1 cellular context compared by ENCODE assay signal in the genomic region with DNA sequence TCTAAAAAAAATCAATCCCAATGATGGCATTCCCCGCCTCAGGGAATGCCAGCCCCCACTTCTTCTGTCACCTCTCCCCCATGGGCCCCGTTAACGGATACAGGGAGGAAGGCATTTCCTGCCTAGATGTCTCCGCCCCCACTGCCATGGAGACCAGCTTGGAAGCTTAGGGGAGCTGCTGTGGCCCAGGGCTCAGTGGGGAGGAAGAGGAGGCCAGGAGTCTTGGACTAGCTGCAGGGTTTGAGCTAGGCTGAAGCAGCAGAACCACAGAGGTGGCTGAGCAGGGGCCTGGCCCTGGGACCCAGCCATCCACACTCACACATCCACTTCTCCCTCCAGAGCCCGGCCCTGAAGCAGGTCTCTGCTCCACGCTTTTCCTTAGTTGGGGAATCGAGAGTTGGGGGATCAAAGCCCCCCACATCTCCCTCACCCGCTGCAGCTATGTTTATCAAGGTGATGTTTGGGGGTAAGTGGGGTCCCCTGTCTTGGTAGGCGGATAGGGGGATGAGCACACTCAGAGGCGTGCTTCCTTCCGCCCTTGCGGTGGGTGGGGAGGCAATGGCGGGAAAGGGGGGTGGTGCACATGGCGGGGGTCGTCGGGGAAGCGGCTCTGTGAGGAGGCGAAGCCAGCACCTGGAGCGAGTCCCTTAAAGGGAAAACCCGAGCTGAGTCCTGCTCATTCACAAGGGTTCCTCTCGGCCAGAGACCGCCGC.
TF ChIP-seq lines count a peak whose summit lies in the region.

A gene with protein sequence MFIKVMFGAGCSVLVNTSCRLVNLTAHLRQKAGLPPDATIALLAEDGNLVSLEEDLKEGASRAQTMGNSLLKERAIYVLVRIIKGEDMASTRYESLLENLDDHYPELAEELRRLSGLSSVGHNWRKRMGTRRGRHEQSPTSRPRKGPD (plus strand): TSS at position 125 of the 713 bp plus-strand sequence. CDS start 317 bp downstream, at position 442.

TF ChIP-seq in GM23338, 12 proteins besides CTCF, POLR2A, EP300 and RAD21 (continued from another document):
- TF ChIP-seq, protein P1, sequence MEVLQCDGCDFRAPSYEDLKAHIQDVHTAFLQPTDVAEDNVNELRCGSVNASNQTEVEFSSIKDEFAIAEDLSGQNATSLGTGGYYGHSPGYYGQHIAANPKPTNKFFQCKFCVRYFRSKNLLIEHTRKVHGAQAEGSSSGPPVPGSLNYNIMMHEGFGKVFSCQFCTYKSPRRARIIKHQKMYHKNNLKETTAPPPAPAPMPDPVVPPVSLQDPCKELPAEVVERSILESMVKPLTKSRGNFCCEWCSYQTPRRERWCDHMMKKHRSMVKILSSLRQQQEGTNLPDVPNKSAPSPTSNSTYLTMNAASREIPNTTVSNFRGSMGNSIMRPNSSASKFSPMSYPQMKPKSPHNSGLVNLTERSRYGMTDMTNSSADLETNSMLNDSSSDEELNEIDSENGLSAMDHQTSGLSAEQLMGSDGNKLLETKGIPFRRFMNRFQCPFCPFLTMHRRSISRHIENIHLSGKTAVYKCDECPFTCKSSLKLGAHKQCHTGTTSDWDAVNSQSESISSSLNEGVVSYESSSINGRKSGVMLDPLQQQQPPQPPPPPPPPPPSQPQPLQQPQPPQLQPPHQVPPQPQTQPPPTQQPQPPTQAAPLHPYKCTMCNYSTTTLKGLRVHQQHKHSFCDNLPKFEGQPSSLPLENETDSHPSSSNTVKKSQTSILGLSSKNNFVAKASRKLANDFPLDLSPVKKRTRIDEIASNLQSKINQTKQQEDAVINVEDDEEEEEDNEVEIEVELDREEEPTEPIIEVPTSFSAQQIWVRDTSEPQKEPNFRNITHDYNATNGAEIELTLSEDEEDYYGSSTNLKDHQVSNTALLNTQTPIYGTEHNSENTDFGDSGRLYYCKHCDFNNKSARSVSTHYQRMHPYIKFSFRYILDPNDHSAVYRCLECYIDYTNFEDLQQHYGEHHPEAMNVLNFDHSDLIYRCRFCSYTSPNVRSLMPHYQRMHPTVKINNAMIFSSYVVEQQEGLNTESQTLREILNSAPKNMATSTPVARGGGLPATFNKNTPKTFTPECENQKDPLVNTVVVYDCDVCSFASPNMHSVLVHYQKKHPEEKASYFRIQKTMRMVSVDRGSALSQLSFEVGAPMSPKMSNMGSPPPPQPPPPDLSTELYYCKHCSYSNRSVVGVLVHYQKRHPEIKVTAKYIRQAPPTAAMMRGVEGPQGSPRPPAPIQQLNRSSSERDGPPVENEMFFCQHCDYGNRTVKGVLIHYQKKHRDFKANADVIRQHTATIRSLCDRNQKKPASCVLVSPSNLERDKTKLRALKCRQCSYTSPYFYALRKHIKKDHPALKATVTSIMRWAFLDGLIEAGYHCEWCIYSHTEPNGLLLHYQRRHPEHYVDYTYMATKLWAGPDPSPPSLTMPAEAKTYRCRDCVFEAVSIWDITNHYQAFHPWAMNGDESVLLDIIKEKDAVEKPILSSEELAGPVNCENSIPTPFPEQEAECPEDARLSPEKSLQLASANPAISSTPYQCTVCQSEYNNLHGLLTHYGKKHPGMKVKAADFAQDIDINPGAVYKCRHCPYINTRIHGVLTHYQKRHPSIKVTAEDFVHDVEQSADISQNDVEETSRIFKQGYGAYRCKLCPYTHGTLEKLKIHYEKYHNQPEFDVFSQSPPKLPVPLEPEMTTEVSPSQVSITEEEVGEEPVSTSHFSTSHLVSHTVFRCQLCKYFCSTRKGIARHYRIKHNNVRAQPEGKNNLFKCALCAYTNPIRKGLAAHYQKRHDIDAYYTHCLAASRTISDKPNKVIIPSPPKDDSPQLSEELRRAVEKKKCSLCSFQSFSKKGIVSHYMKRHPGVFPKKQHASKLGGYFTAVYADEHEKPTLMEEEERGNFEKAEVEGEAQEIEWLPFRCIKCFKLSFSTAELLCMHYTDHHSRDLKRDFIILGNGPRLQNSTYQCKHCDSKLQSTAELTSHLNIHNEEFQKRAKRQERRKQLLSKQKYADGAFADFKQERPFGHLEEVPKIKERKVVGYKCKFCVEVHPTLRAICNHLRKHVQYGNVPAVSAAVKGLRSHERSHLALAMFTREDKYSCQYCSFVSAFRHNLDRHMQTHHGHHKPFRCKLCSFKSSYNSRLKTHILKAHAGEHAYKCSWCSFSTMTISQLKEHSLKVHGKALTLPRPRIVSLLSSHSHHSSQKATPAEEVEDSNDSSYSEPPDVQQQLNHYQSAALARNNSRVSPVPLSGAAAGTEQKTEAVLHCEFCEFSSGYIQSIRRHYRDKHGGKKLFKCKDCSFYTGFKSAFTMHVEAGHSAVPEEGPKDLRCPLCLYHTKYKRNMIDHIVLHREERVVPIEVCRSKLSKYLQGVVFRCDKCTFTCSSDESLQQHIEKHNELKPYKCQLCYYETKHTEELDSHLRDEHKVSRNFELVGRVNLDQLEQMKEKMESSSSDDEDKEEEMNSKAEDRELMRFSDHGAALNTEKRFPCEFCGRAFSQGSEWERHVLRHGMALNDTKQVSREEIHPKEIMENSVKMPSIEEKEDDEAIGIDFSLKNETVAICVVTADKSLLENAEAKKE (CRISPR knock-in tag; IDR thresholded peaks at IDR 0.05), result no peak
- TF ChIP-seq STAT1 (IDR thresholded peaks at IDR 0.05; ENCODE audit: unreplicated experiment), result no peak
- no peak for TF ChIP-seq ZNF114 (CRISPR knock-in tag; IDR thresholded peaks at IDR 0.05)
